In genomic region chr1:230270940-230271325, GRCh38 we compare ENCODE assay signal across 8 cellular contexts.
DNase-seq lines count a peak whose midpoint lies in the region; ATAC-seq and TF ChIP-seq lines count a peak whose summit lies in the region.

No MANE protein-coding gene starts in this region.

- H3K9me3 ChIP-seq in SK-N-MC (ENCODE audit: low read depth, low read length) (no peaks in the 10 kb centered on the region), upper lobe of right lung (no peaks in the 10 kb centered on the region)

- peak overlapping the region; percentile 6 for H3K4me3 Mint-ChIP-seq in activated naive CD4-positive, alpha-beta T cell treated with anti-CD3 and anti-CD28 coated beads, Interleukin-2, amount 50 U/mL, for 24 hours
- H3K4me3 Mint-ChIP-seq in mesothelial cell of epicardium, result no peak overlapping the region

- peak; percentile 36 to 46 for ATAC-seq in left cardiac atrium
- peak; percentile 19 for ATAC-seq in upper lobe of right lung
- no peak for ATAC-seq in HG02981 (IDR thresholded peaks at IDR 0.05; ENCODE audit: unreplicated experiment)

- H3K27ac ChIP-seq in SK-N-MC, result peak overlapping the region; percentile 66
- peak overlapping the region; percentile 11 for H3K27ac ChIP-seq in upper lobe of right lung

- intact Hi-C loops in left cardiac atrium (cut with DNase I) (no loop called here), upper lobe of right lung (cut with DNase I) (no loop called here)

- no peak for DNase-seq in activated naive CD4-positive, alpha-beta T cell (lab: John Stamatoyannopoulos, UW)
- DNase-seq in SK-N-MC (ENCODE audit: low read depth, low spot score) (no peak), left cardiac atrium (no peak), upper lobe of right lung (no peak), mesothelial cell of epicardium (ENCODE audit: low spot score in 2 of 2, unreplicated experiment in 2 of 2) (no peak), SW 1271 (lab: John Stamatoyannopoulos, UW) (no peak)

- no peaks in the 10 kb centered on the region for H3K9me3 Mint-ChIP-seq in activated naive CD4-positive, alpha-beta T cell treated with anti-CD3 and anti-CD28 coated beads, Interleukin-2, amount 50 U/mL, for 24 hours
- H3K9me3 Mint-ChIP-seq in mesothelial cell of epicardium, result no peaks in the 10 kb centered on the region

- H3K27ac Mint-ChIP-seq in activated naive CD4-positive, alpha-beta T cell treated with anti-CD3 and anti-CD28 coated beads, Interleukin-2, amount 50 U/mL, for 24 hours, result peak overlapping the region; percentile 66
- H3K27ac Mint-ChIP-seq in mesothelial cell of epicardium, result no peak overlapping the region

- H3K4me3 ChIP-seq in SK-N-MC, result peak overlapping the region; percentile 34
- no peak overlapping the region for H3K4me3 ChIP-seq in upper lobe of right lung

- peaks cover 26% of the 10 kb centered on the region for H3K4me1 ChIP-seq in upper lobe of right lung

- H3K27me3 Mint-ChIP-seq in activated naive CD4-positive, alpha-beta T cell treated with anti-CD3 and anti-CD28 coated beads, Interleukin-2, amount 50 U/mL, for 24 hours, result no peaks in the 10 kb centered on the region
- H3K27me3 Mint-ChIP-seq in mesothelial cell of epicardium (ENCODE audit: low read depth), result no peaks in the 10 kb centered on the region

- H3K4me1 Mint-ChIP-seq in activated naive CD4-positive, alpha-beta T cell treated with anti-CD3 and anti-CD28 coated beads, Interleukin-2, amount 50 U/mL, for 24 hours, result peaks cover 31% of the 10 kb centered on the region
- H3K4me1 Mint-ChIP-seq in mesothelial cell of epicardium, result peaks cover 17% of the 10 kb centered on the region

- no peak overlapping the region for H3K9ac ChIP-seq in SK-N-MC (ENCODE audit: insufficient read length)

- H3K27me3 ChIP-seq in upper lobe of right lung, result no peaks in the 10 kb centered on the region

- peaks cover 3% of the 10 kb centered on the region for H3K36me3 Mint-ChIP-seq in activated naive CD4-positive, alpha-beta T cell treated with anti-CD3 and anti-CD28 coated beads, Interleukin-2, amount 50 U/mL, for 24 hours
- H3K36me3 Mint-ChIP-seq in mesothelial cell of epicardium, result no peaks in the 10 kb centered on the region

- TF ChIP-seq CTCF in upper lobe of right lung (IDR thresholded peaks at IDR 0.05) (no peak), mesothelial cell of epicardium (IDR thresholded peaks at IDR 0.05; ENCODE audit: unreplicated experiment) (no peak)

- peaks cover 11% of the 10 kb centered on the region for H3K36me3 ChIP-seq in SK-N-MC (ENCODE audit: insufficient read depth, low read length)
- peaks cover 20% of the 10 kb centered on the region for H3K36me3 ChIP-seq in upper lobe of right lung
